8 cellular contexts compared by ENCODE assay signal in genomic region chr2:25672500-25673169, GRCh38. TPM values are rescaled to one million over a fixed set of nuclear protein-coding genes. Genes with fewer than 3 reads are reported as not detected.
DNase-seq lines count a peak whose midpoint lies in the region; ATAC-seq and TF ChIP-seq lines count a peak whose summit lies in the region.

No MANE protein-coding gene starts in this region.

- intact Hi-C loops in heart left ventricle (cut with DNase I), result loop anchor here in 4 of 10 donors (10.0 kb wide), 3 partner anchors 202 to 308 kb away; partner anchors contain the start of gene ASXL2 (in 2 of the 4)
- intact Hi-C loops in posterior cingulate gyrus (cut with DNase I), result loop anchor here (1.0 to 10.0 kb wide), 3 partner anchors 148 to 362 kb away; partner anchors contain the start of genes ASXL2 and RAB10

- H3K27me3 ChIP-seq in heart left ventricle, result no peaks in the 10 kb centered on the region
- no peaks in the 10 kb centered on the region for H3K27me3 ChIP-seq in upper lobe of left lung

- no peak for TF ChIP-seq CTCF in heart left ventricle (IDR thresholded peaks at IDR 0.05)
- peak in 1 of 6 experiments; percentile 4 for TF ChIP-seq CTCF in upper lobe of left lung (IDR thresholded peaks at IDR 0.05)

- no peak for TF ChIP-seq EP300 in upper lobe of left lung (IDR thresholded peaks at IDR 0.05)

- DNase-seq in Caki2 (ENCODE audit: low read depth) (peak; percentile 59), HT1080 (ENCODE audit: low read depth) (peak; percentile 48), SHP77 (lab: John Stamatoyannopoulos, UW) (peak; percentile 34 to 66), heart left ventricle (peak; percentile 33 to 75 (median 47)), posterior cingulate gyrus (peak in 9 of 10 donors; percentile 24 to 94 (median 57)), upper lobe of left lung (peak in 1 of 2 donors; percentile 75)
- DNase-seq in activated naive CD4-positive, alpha-beta T cell treated with anti-CD3 and anti-CD28 coated beads, Interleukin-2, amount 50 U/mL, for 16 hours, result peak; percentile 76

- peak overlapping the region in 11 of 12 donors; percentile 74 to 92 (median 84) for H3K27ac ChIP-seq in heart left ventricle
- H3K27ac ChIP-seq in upper lobe of left lung, result peak overlapping the region; percentile 51 to 95 (median 86)

- H3K9me3 ChIP-seq in heart left ventricle (no peaks in the 10 kb centered on the region), upper lobe of left lung (no peaks in the 10 kb centered on the region)

- H3K4me3 ChIP-seq in heart left ventricle (peak overlapping the region; percentile 65 to 99 (median 90)), upper lobe of left lung (peak overlapping the region; percentile 46 to 98 (median 97))

- TF ChIP-seq POLR2A in heart left ventricle (IDR thresholded peaks at IDR 0.05), result no peak
- no peak for TF ChIP-seq POLR2A in upper lobe of left lung (IDR thresholded peaks at IDR 0.05)

- WGBS in heart left ventricle, 4 donors, result 5 to 8% (median 6%) methylated on average over 39 to 40 of the region's 40 CpGs
- 9 to 18% methylated on average over 10 to 19 of the region's 40 CpGs for WGBS in upper lobe of left lung, 2 donors

- H3K36me3 ChIP-seq in heart left ventricle (no peaks in the 10 kb centered on the region), upper lobe of left lung (no peaks in the 10 kb centered on the region)

- peak; percentile 47 for ATAC-seq in GM21360 (IDR thresholded peaks at IDR 0.05; ENCODE audit: unreplicated experiment)
- peak; percentile 49 to 79 (median 67) for ATAC-seq in heart left ventricle
- peak; percentile 55 to 89 for ATAC-seq in upper lobe of left lung (ENCODE audit: low FRiP score in 2 of 2)

- in situ Hi-C loops in Caki2 (cut with HindIII; ENCODE audit: low pct_unique_long_range_greater_than_20kb, low sequenced_read_pairs), result no loop called here

- H3K4me1 ChIP-seq in heart left ventricle (peaks cover 0 to 21% (median 11%) of the 10 kb centered on the region in 12 donors), upper lobe of left lung (peaks cover 8 to 17% (median 13%) of the 10 kb centered on the region in 4 donors)

RNA-seq across cellular contexts. Expression of gene DTNB, which starts 0.7 kb away (rescaled TPM):
- 6.3 and 12.3 TPM in 2 replicates for total RNA-seq in Caki2 (2014; rRNA removed; shearing (Covaris generic); ENCODE audit: low replicate concordance)
- total RNA-seq in HT1080 (2014; rRNA removed; shearing (Covaris generic)), result 6.0 and 9.1 TPM in 2 replicates
- polyA plus RNA-seq in HT1080 (2015; cell fraction: cytosol; rRNA removed), result 8.5 and 9.0 TPM in 2 replicates
- 11.2 and 11.6 TPM in 2 replicates for polyA plus RNA-seq in HT1080 (2015; cell fraction: nucleus; rRNA removed)
- total RNA-seq in heart left ventricle (10 to 100 TPM in 1 of 9 donors, 1 to 10 TPM in 8; 2.5 to 17.3 (median 6.3) TPM), upper lobe of left lung (10 to 100 TPM; 19.3 to 59.7 (median 25.6) TPM)
- 1 to 10 TPM; 4.2 to 4.8 TPM for polyA plus RNA-seq in heart left ventricle
